Comparison of ENCODE assay signal across 1 cellular context in genomic region chr4:121729753-121730152, GRCh38. TPM values are rescaled to one million over a fixed set of nuclear protein-coding genes. Genes with fewer than 3 reads are reported as not detected.
"Had no signal": no experiment of that assay in that cellular context is flagged by ENCODE, and none has a peak within 500 bp of the region (broad histone marks: within the 10 kb centered on the region; RNA-seq: fewer than 3 reads in every experiment).

No MANE protein-coding gene starts in this region.

RNA-seq across cellular contexts. Expression of gene SMIM43, which starts 35.2 kb away (rescaled TPM):
- total RNA-seq: MCF 10A had no signal
